In the genomic region with DNA sequence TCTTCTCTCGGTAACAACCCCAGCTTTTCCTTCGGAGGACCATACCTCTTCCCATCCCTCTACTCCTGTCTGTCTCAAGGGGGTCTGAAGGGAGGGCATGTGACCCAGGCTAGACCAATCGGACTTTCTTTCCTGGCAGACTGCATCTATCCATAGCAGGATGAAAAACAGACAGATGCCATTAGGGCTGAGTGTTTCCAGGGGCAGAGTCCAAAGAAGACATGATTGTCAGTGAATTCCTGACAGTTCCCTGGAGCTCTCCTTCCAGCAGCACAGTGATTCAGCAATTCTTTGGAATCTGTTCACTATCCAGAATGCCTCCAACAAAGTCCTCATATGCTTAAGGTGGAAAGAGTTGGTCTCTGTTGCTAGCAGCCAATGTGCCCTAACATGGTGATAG, we compare ENCODE assay signal across 1 cellular context.
TF ChIP-seq lines count a peak whose summit lies in the region.

No MANE protein-coding gene starts in this region.

TF ChIP-seq in HepG2, 621 proteins besides CTCF, POLR2A, EP300 and RAD21 (continued from another document):
- TF ChIP-seq, protein P1, sequence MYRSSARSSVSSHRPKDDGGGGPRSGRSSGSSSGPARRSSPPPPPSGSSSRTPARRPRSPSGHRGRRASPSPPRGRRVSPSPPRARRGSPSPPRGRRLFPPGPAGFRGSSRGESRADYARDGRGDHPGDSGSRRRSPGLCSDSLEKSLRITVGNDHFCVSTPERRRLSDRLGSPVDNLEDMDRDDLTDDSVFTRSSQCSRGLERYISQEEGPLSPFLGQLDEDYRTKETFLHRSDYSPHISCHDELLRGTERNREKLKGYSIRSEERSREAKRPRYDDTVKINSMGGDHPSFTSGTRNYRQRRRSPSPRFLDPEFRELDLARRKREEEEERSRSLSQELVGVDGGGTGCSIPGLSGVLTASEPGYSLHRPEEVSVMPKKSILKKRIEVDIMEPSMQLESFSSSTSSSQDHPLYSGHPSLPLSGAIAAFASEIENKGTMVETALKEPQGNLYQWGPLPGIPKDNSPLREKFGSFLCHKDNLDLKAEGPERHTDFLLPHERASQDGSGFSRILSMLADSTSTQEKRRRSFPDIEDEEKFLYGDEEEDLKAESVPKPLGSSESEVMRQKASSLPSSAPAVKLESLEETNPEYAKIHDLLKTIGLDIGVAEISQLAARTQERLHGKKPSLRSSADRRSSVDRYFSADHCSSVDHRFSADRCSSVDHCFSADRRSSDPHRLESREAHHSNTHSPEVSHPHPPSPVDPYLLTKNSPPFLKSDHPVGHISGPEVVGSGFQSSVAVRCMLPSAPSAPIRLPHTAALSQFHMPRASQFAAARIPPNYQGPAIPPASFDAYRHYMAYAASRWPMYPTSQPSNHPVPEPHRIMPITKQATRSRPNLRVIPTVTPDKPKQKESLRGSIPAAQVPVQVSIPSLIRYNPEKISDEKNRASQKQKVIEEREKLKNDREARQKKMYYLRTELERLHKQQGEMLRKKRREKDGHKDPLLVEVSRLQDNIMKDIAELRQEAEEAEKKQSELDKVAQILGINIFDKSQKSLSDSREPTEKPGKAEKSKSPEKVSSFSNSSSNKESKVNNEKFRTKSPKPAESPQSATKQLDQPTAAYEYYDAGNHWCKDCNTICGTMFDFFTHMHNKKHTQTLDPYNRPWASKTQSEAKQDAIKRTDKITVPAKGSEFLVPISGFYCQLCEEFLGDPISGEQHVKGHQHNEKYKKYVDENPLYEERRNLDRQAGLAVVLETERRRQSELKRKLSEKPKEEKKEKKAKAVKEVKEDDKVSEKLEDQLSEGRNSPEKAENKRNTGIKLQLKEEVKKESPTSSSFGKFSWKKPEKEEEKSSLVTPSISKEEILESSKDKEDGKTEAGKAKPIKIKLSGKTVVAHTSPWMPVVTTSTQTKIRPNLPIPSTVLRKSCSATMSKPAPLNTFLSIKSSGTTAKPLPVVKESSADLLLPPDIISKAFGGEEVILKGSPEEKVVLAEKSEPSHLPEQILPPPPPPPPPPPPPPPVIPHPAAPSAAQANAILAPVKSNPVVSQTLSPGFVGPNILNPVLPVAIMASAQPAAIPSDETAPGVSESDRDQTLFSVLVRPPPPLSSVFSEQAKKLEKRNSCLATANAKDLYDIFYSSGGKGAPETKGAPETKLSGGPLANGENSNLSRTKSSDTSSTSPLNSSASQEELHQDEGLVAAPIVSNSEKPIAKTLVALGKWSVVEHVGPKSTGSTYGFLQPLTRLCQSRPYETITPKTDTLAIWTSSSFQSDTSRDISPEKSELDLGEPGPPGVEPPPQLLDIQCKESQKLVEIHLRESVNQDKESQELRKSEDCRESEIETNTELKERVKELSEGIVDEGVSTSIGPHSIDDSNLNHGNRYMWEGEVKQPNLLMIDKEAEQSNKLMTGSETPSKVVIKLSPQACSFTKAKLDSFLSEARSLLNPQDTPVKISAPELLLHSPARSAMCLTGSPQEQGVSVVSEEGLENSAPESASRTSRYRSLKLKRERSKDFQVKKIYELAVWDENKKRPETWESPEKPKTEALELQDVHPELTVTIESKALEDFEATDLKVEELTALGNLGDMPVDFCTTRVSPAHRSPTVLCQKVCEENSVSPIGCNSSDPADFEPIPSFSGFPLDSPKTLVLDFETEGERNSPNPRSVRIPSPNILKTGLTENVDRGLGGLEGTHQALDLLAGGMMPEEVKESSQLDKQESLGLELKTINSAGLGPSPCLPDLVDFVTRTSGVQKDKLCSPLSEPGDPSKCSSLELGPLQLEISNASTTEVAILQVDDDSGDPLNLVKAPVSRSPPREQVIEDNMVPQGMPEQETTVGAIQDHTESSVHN (CRISPR knock-in tag; IDR thresholded peaks at IDR 0.05) = no peak
- no peak for TF ChIP-seq ZNF138 (CRISPR knock-in tag; IDR thresholded peaks at IDR 0.05; ENCODE audit: low read depth)
- peak; percentile 35; the same call in 1 of the 2 replicates for TF ChIP-seq HNF4A (CRISPR knock-in tag; IDR thresholded peaks at IDR 0.05)
- peak; percentile 86 for TF ChIP-seq NFE2 (CRISPR knock-in tag; IDR thresholded peaks at IDR 0.05)
- no peak for TF ChIP-seq POLR2AphosphoS5 (IDR thresholded peaks at IDR 0.05; ENCODE audit: low read depth, low read length)
- no peak for TF ChIP-seq ZNF644 (CRISPR knock-in tag; IDR thresholded peaks at IDR 0.05; ENCODE audit: low read depth)
- peak; percentile 91 for TF ChIP-seq NFE2L2 (IDR thresholded peaks at IDR 0.05; ENCODE audit: low read length)
- TF ChIP-seq ZFY (CRISPR knock-in tag; IDR thresholded peaks at IDR 0.05) = no peak
- no peak for TF ChIP-seq ZNF772 (CRISPR knock-in tag; IDR thresholded peaks at IDR 0.05)
- TF ChIP-seq POLR2G (IDR thresholded peaks at IDR 0.05; ENCODE audit: low read depth, low read length) = no peak
- TF ChIP-seq, protein P2, sequence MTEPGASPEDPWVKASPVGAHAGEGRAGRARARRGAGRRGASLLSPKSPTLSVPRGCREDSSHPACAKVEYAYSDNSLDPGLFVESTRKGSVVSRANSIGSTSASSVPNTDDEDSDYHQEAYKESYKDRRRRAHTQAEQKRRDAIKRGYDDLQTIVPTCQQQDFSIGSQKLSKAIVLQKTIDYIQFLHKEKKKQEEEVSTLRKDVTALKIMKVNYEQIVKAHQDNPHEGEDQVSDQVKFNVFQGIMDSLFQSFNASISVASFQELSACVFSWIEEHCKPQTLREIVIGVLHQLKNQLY (CRISPR knock-in tag; IDR thresholded peaks at IDR 0.05) = no peak
- TF ChIP-seq FOSL2 (CRISPR knock-in tag; IDR thresholded peaks at IDR 0.05) = 0 out of 2 replicates have a peak, but pooled peaks have one; percentile 10
- peak; percentile 12 to 29; a peak in 1 of 4 replicates for TF ChIP-seq MAFK (conservative IDR thresholded peaks at IDR 0.05 in 1 of 2, IDR thresholded peaks at IDR 0.05 in 1 of 2; ENCODE audit: low read length in 2 of 2)
- no peak for TF ChIP-seq POLR2AphosphoS2 (IDR thresholded peaks at IDR 0.05; ENCODE audit: low read depth, low read length)
- no peak for TF ChIP-seq NFIC (IDR thresholded peaks at IDR 0.05; ENCODE audit: low read length)
- no peak for TF ChIP-seq SUZ12 (IDR thresholded peaks at IDR 0.05; ENCODE audit: low read depth, low read length)
- TF ChIP-seq ZBTB21 (CRISPR knock-in tag; IDR thresholded peaks at IDR 0.05) = no peak
